12 cellular contexts compared by ENCODE assay signal in the genomic region with DNA sequence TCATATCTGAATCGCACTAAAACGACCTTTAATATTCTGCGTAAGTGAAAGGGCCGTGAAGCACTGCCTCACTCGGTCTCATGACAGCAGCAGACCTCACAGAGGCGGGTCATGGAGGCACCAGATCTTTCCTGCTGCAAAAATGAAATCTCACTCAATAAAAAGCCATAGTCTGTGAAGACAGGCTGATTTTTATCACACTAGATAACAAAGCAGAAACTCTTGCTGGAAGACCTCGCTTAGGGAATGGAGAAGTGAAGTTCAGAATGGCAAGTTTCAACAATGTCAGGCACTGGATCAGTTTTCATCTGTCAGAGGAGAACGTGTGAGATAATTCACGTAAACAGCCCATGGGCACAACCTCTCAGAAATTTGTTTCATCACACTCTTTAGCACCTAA. TPM values are rescaled to one million over a fixed set of nuclear protein-coding genes. Genes with fewer than 3 reads are reported as not detected.
A peak's percentile ranks its signal among the peaks of the same experiment; 100 is the strongest.
DNase-seq lines count a peak whose midpoint lies in the region; ATAC-seq, FAIRE-seq and TF ChIP-seq lines count a peak whose summit lies in the region.
"Had no signal": no experiment of that assay in that cellular context is flagged by ENCODE, and none has a peak within 500 bp of the region (broad histone marks: within the 10 kb centered on the region; RNA-seq: fewer than 3 reads in every experiment).

No MANE protein-coding gene starts in this region.

- H3K27me3 Mint-ChIP-seq in activated naive CD4-positive, alpha-beta T cell treated with anti-CD3 and anti-CD28 coated beads, Interleukin-2, amount 50 U/mL, for 24 hours, result no peaks in the 10 kb centered on the region
- H3K27me3 Mint-ChIP-seq in central memory CD8-positive, alpha-beta T cell, result no peaks in the 10 kb centered on the region
- H3K27me3 Mint-ChIP-seq: memory B cell had no signal

- H3K27ac ChIP-seq in small intestine (ENCODE audit: low read depth in 1 of 2, low read length in 1 of 2) (peak overlapping the region in 1 of 2 donors; percentile 14), upper lobe of left lung (no peak overlapping the region)
- H3K27ac ChIP-seq: VCaP had no signal

- H3K9me3 ChIP-seq in small intestine (ENCODE audit: control insufficient read depth, low read depth) (no peaks in the 10 kb centered on the region), upper lobe of left lung (no peaks in the 10 kb centered on the region)
- H3K9me3 ChIP-seq: stomach had no signal

- no peak for FAIRE-seq in small intestine (lab: Jason Lieb, UNC)
- FAIRE-seq: astrocyte had no signal

- H3K4me3 ChIP-seq in small intestine (ENCODE audit: low read depth in 1 of 2, low read length in 2 of 2) (no peak overlapping the region), upper lobe of left lung (no peak overlapping the region)
- H3K4me3 ChIP-seq: stomach had no signal

- H3K27ac Mint-ChIP-seq in activated naive CD4-positive, alpha-beta T cell treated with anti-CD3 and anti-CD28 coated beads, Interleukin-2, amount 50 U/mL, for 24 hours, result peak overlapping the region; percentile 55
- no peak overlapping the region for H3K27ac Mint-ChIP-seq in central memory CD8-positive, alpha-beta T cell (ENCODE audit: low read depth)
- H3K27ac Mint-ChIP-seq: memory B cell had no signal

- TF ChIP-seq CTCF in upper lobe of left lung (IDR thresholded peaks at IDR 0.05) (no peak), omental fat pad (IDR thresholded peaks at IDR 0.05) (no peak)

- TF ChIP-seq EP300 in upper lobe of left lung (IDR thresholded peaks at IDR 0.05), result no peak

- no peak for DNase-seq in activated naive CD4-positive, alpha-beta T cell (lab: John Stamatoyannopoulos, UW)
- no peak for DNase-seq in central memory CD8-positive, alpha-beta T cell (ENCODE audit: low spot score in 2 of 2)
- DNase-seq in small intestine, result peak; percentile 20
- no peak for DNase-seq in CD1c-positive myeloid dendritic cell (ENCODE audit: extremely low spot score)
- no peak for DNase-seq in upper lobe of left lung
- DNase-seq in omental fat pad (ENCODE audit: low spot score), result no peak
- DNase-seq: stomach had no signal

- H3K36me3 Mint-ChIP-seq in activated naive CD4-positive, alpha-beta T cell treated with anti-CD3 and anti-CD28 coated beads, Interleukin-2, amount 50 U/mL, for 24 hours, result peaks cover 4% of the 10 kb centered on the region
- H3K36me3 Mint-ChIP-seq in central memory CD8-positive, alpha-beta T cell (ENCODE audit: insufficient read depth), result peaks cover 7% of the 10 kb centered on the region

- H3K4me3 Mint-ChIP-seq in activated naive CD4-positive, alpha-beta T cell treated with anti-CD3 and anti-CD28 coated beads, Interleukin-2, amount 50 U/mL, for 24 hours, result peak overlapping the region; percentile 63
- H3K4me3 Mint-ChIP-seq in central memory CD8-positive, alpha-beta T cell, result peak overlapping the region; percentile 18

- H3K36me3 ChIP-seq in small intestine (ENCODE audit: control insufficient read depth in 2 of 2, insufficient read depth in 2 of 2, low read length in 2 of 2), result peaks cover 0 to 2% of the 10 kb centered on the region in 2 donors
- peaks cover 0 to 25% (median 15%) of the 10 kb centered on the region in 4 donors for H3K36me3 ChIP-seq in upper lobe of left lung

- H3K4me1 ChIP-seq in small intestine (ENCODE audit: control insufficient read depth in 2 of 2, insufficient read depth in 1 of 2, low read depth in 1 of 2, low read length in 1 of 2) (peaks cover 0 to 2% of the 10 kb centered on the region in 2 donors), upper lobe of left lung (peaks cover 0 to 12% (median 4%) of the 10 kb centered on the region in 4 donors)

- H3K27me3 ChIP-seq in small intestine (ENCODE audit: control insufficient read depth in 2 of 2, insufficient read depth in 2 of 2, low read length in 2 of 2), result no peaks in the 10 kb centered on the region
- no peaks in the 10 kb centered on the region for H3K27me3 ChIP-seq in upper lobe of left lung
- H3K27me3 ChIP-seq: stomach had no signal

- ATAC-seq in HG03565 (IDR thresholded peaks at IDR 0.05; ENCODE audit: unreplicated experiment) (peak; percentile 6), upper lobe of left lung (ENCODE audit: low FRiP score in 2 of 2) (no peak), omental fat pad (ENCODE audit: low FRiP score) (no peak)
- ATAC-seq in central memory CD8-positive, alpha-beta T cell (replicated peaks; ENCODE audit: extremely low read depth, poor library complexity, severe bottlenecking), result no peak

- H3K4me1 Mint-ChIP-seq in activated naive CD4-positive, alpha-beta T cell treated with anti-CD3 and anti-CD28 coated beads, Interleukin-2, amount 50 U/mL, for 24 hours, result peaks cover 36% of the 10 kb centered on the region
- H3K4me1 Mint-ChIP-seq in central memory CD8-positive, alpha-beta T cell, result peaks cover 15% of the 10 kb centered on the region

- no peak for TF ChIP-seq POLR2A in upper lobe of left lung (IDR thresholded peaks at IDR 0.05)

- WGBS in small intestine, 3 donors, result 56 to 81% (median 70%) methylated on average over 9 of the region's 9 CpGs
- 70 to 81% methylated on average over 9 of the region's 9 CpGs for WGBS in upper lobe of left lung, 2 donors

- H3K9me3 Mint-ChIP-seq in activated naive CD4-positive, alpha-beta T cell treated with anti-CD3 and anti-CD28 coated beads, Interleukin-2, amount 50 U/mL, for 24 hours, result no peaks in the 10 kb centered on the region
- H3K9me3 Mint-ChIP-seq in central memory CD8-positive, alpha-beta T cell, result no peaks in the 10 kb centered on the region
- H3K9me3 Mint-ChIP-seq: memory B cell had no signal

RNA-seq across cellular contexts. Expression of a gene that starts 8.0 kb away (rescaled TPM):
- polyA plus RNA-seq in small intestine, result 10 to 100 TPM; 24.6 to 43.9 (median 31.9) TPM
- total RNA-seq in upper lobe of left lung, result 10 to 100 TPM in 5 of 6 donors, 1 to 10 TPM in 1; 10.0 to 41.9 (median 33.8) TPM
- total RNA-seq in omental fat pad, result 10 to 100 TPM; 28.9 to 41.3 (median 37.9) TPM

RNA-seq across cellular contexts. Expression of a gene that starts 40.2 kb away (rescaled TPM):
- 100 to 1,000 TPM in 1 of 3 donors, 10 to 100 TPM in 2; 23.5 to 184 (median 77.8) TPM for polyA plus RNA-seq in small intestine
- total RNA-seq in upper lobe of left lung (10 to 100 TPM; 15.2 to 38.3 (median 27.8) TPM), omental fat pad (10 to 100 TPM; 21.9 to 54.1 (median 35.9) TPM)
